1 cellular context compared by ENCODE assay signal in the genomic region with DNA sequence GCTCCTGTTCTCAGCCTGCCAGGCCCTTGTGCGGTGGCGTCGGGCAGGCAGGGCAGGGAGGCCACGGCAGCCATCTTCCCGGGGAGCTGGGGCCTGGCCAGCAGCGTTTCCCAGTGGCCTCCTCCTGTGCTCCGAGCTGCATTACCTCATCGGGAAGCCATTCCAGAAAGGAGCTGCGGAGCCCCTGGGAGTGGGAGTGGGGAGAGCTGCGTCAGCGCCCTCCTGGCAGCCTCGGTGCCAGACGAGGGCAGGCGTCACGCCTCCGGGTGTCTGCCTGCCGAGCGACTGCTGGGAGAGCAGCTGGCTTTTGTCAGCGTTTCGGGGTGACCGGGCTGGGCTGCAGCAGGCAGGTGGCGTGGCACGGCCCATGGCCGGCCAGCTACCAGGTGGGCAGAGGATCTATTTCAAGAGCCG.
TF ChIP-seq lines count a peak whose summit lies in the region.

No MANE protein-coding gene starts in this region.

TF ChIP-seq in WTC11, 78 proteins besides CTCF, POLR2A, EP300 and RAD21 (continued from another document):
- no peak for TF ChIP-seq TEAD1 (CRISPR knock-in tag; IDR thresholded peaks at IDR 0.05)
- TF ChIP-seq AR (CRISPR knock-in tag; IDR thresholded peaks at IDR 0.05): no peak
- no peak for TF ChIP-seq TCF7 (CRISPR knock-in tag; IDR thresholded peaks at IDR 0.05; ENCODE audit: low read depth)
- TF ChIP-seq, protein P1, sequence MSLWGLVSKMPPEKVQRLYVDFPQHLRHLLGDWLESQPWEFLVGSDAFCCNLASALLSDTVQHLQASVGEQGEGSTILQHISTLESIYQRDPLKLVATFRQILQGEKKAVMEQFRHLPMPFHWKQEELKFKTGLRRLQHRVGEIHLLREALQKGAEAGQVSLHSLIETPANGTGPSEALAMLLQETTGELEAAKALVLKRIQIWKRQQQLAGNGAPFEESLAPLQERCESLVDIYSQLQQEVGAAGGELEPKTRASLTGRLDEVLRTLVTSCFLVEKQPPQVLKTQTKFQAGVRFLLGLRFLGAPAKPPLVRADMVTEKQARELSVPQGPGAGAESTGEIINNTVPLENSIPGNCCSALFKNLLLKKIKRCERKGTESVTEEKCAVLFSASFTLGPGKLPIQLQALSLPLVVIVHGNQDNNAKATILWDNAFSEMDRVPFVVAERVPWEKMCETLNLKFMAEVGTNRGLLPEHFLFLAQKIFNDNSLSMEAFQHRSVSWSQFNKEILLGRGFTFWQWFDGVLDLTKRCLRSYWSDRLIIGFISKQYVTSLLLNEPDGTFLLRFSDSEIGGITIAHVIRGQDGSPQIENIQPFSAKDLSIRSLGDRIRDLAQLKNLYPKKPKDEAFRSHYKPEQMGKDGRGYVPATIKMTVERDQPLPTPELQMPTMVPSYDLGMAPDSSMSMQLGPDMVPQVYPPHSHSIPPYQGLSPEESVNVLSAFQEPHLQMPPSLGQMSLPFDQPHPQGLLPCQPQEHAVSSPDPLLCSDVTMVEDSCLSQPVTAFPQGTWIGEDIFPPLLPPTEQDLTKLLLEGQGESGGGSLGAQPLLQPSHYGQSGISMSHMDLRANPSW (CRISPR knock-in tag; conservative IDR thresholded peaks at IDR 0.05; ENCODE audit: low read depth): no peak
